Comparison of ENCODE assay signal across 29 cellular contexts in genomic region chr13:93368296-93368695, GRCh38.
"Had no signal": no experiment of that assay in that cellular context is flagged by ENCODE, and none has a peak within 500 bp of the region (broad histone marks: within the 10 kb centered on the region; RNA-seq: fewer than 3 reads in every experiment).

No MANE protein-coding gene starts in this region.

- H3K27me3 ChIP-seq: stomach, suprapubic skin, testis, thyroid gland, tibial artery, tibial nerve, transverse colon, upper lobe of left lung, upper lobe of right lung, uterus, vagina had no signal

- H3K9me3 ChIP-seq: stomach, suprapubic skin, testis, thoracic aorta, thyroid gland, tibial artery, tibial nerve, transverse colon, upper lobe of left lung, upper lobe of right lung, uterus, vagina had no signal

- DNase-seq: stimulated activated CD4-positive, alpha-beta T cell treated with anti-CD3 and anti-CD28 coated beads, Interleukin-2, amount 100 ng/mL, for 48 hours; stimulated activated CD4-positive, alpha-beta T cell treated with anti-CD3 and anti-CD28 coated beads, Interleukin-4, amount 100 ng/mL, for 1 hour; stimulated activated CD4-positive, alpha-beta T cell treated with anti-CD3 and anti-CD28 coated beads, Interleukin-4, amount 100 ng/mL, for 24 hours; stimulated activated CD4-positive, alpha-beta T cell treated with anti-CD3 and anti-CD28 coated beads, Interleukin-4, amount 100 ng/mL, for 4 hours; stimulated activated CD8-positive, alpha-beta memory T cell treated with anti-CD3 and anti-CD28 coated beads, Interleukin-4, amount 100 ng/mL, for 48 hours; stimulated activated naive B cell treated with anti-CD40 and anti-IgM and Interleukin-4, amounts not matched to agents 10 μg/mL and 1 μg/mL and 100 μg/mL, for 72 hours; stimulated activated naive CD4-positive, alpha-beta T cell; stimulated activated naive CD4-positive, alpha-beta T cell treated with Interleukin-2 at 50 U/mL for 16 hours; stimulated activated naive CD8-positive, alpha-beta T cell treated with anti-CD3 and anti-CD28 coated beads, Interleukin-15, amount 100 ng/mL, for 72 hours; stimulated activated naive CD8-positive, alpha-beta T cell treated with anti-CD3 and anti-CD28 coated beads, Interleukin-15, Interleukin-2, amounts not matched to agents 100 U/mL and 50 U/mL, for 24 hours; stomach; substantia nigra; testis; thyroid gland; tibial artery; transverse colon; trophoblast cell; upper lobe of left lung; upper lobe of right lung; uterus had no signal

- H3K36me3 ChIP-seq: stomach, suprapubic skin, thoracic aorta, thyroid gland, tibial artery, tibial nerve, transverse colon, upper lobe of left lung, upper lobe of right lung, uterus, vagina had no signal

- H3K27me3 Mint-ChIP-seq: stimulated activated memory B cell treated with anti-CD40 and anti-IgM and Interleukin-4, amounts not matched to agents 10 μg/mL and 1 μg/mL and 100 μg/mL, for 72 hours; stimulated activated naive B cell treated with anti-CD40 and anti-IgM and Interleukin-4, amounts not matched to agents 10 μg/mL and 1 μg/mL and 100 μg/mL, for 72 hours; stimulated activated naive CD8-positive, alpha-beta T cell treated with anti-CD3 and anti-CD28 coated beads, Interleukin-15, amount 100 ng/mL, for 72 hours; type B pancreatic cell had no signal

- FAIRE-seq: urothelium cell line had no signal

- H3K4me3 ChIP-seq: stomach, suprapubic skin, testis, thoracic aorta, thyroid gland, tibial artery, tibial nerve, transverse colon, upper lobe of left lung, upper lobe of right lung, uterus, vagina had no signal

- H3K27ac Mint-ChIP-seq: stimulated activated effector memory CD8-positive, alpha-beta T cell treated with anti-CD3 and anti-CD28 coated beads, Interleukin-12 subunit alpha, Interleukin-12 subunit beta, amount 100 ng/mL, for 72 hours; stimulated activated memory B cell treated with anti-CD40 and anti-IgM and Interleukin-4, amounts not matched to agents 10 μg/mL and 1 μg/mL and 100 μg/mL, for 72 hours; stimulated activated naive B cell treated with anti-CD40 and anti-IgM and Interleukin-4, amounts not matched to agents 10 μg/mL and 1 μg/mL and 100 μg/mL, for 72 hours; stimulated activated naive CD8-positive, alpha-beta T cell treated with anti-CD3 and anti-CD28 coated beads, Interleukin-15, amount 100 ng/mL, for 72 hours; stimulated activated naive CD8-positive, alpha-beta T cell treated with anti-CD3 and anti-CD28 coated beads, Interleukin-15, Interleukin-2, amounts not matched to agents 100 ng/mL and 50 ng/mL, for 24 hours; type B pancreatic cell had no signal

- H3K9me3 Mint-ChIP-seq: stimulated activated naive CD8-positive, alpha-beta T cell treated with anti-CD3 and anti-CD28 coated beads, Interleukin-15, amount 100 ng/mL, for 72 hours; type B pancreatic cell had no signal

- H3K4me1 Mint-ChIP-seq: stimulated activated effector memory CD8-positive, alpha-beta T cell treated with anti-CD3 and anti-CD28 coated beads, Interleukin-12 subunit alpha, Interleukin-12 subunit beta, amount 100 ng/mL, for 72 hours; stimulated activated memory B cell treated with anti-CD40 and anti-IgM and Interleukin-4, amounts not matched to agents 10 μg/mL and 1 μg/mL and 100 μg/mL, for 72 hours; stimulated activated naive B cell treated with anti-CD40 and anti-IgM and Interleukin-4, amounts not matched to agents 10 μg/mL and 1 μg/mL and 100 μg/mL, for 72 hours; stimulated activated naive CD8-positive, alpha-beta T cell treated with anti-CD3 and anti-CD28 coated beads, Interleukin-15, amount 100 ng/mL, for 72 hours had no signal

- ATAC-seq: stimulated activated effector memory CD8-positive, alpha-beta T cell treated with anti-CD3 and anti-CD28 coated beads, Interleukin-12 subunit alpha, Interleukin-12 subunit beta, amount 100 ng/mL, for 72 hours; stimulated activated memory B cell treated with anti-CD40 and anti-IgM and Interleukin-4, amounts not matched to agents 10 μg/mL and 1 μg/mL and 100 μg/mL, for 72 hours; stimulated activated naive B cell treated with anti-CD40 and anti-IgM and Interleukin-4, amounts not matched to agents 10 μg/mL and 1 μg/mL and 100 μg/mL, for 72 hours; stimulated activated naive CD8-positive, alpha-beta T cell treated with anti-CD3 and anti-CD28 coated beads, Interleukin-15, amount 100 ng/mL, for 72 hours; stimulated activated naive CD8-positive, alpha-beta T cell treated with anti-CD3 and anti-CD28 coated beads, Interleukin-15, Interleukin-2, amounts not matched to agents 100 U/mL and 50 U/mL, for 24 hours; upper lobe of right lung had no signal

- H3K27ac ChIP-seq: stomach, suprapubic skin, testis, thoracic aorta, thyroid gland, tibial artery, tibial nerve, transverse colon, upper lobe of left lung, upper lobe of right lung, uterus, vagina had no signal

- H3K4me3 Mint-ChIP-seq: stimulated activated effector memory CD8-positive, alpha-beta T cell treated with anti-CD3 and anti-CD28 coated beads, Interleukin-12 subunit alpha, Interleukin-12 subunit beta, amount 100 ng/mL, for 72 hours; stimulated activated memory B cell treated with anti-CD40 and anti-IgM and Interleukin-4, amounts not matched to agents 10 μg/mL and 1 μg/mL and 100 μg/mL, for 72 hours; stimulated activated naive B cell treated with anti-CD40 and anti-IgM and Interleukin-4, amounts not matched to agents 10 μg/mL and 1 μg/mL and 100 μg/mL, for 72 hours; stimulated activated naive CD8-positive, alpha-beta T cell treated with anti-CD3 and anti-CD28 coated beads, Interleukin-15, amount 100 ng/mL, for 72 hours; stimulated activated naive CD8-positive, alpha-beta T cell treated with anti-CD3 and anti-CD28 coated beads, Interleukin-15, Interleukin-2, amounts not matched to agents 100 ng/mL and 50 ng/mL, for 24 hours; type B pancreatic cell had no signal

- H3K4me1 ChIP-seq: stomach, suprapubic skin, testis, thyroid gland, tibial artery, tibial nerve, transverse colon, upper lobe of left lung, upper lobe of right lung, uterus, vagina had no signal

- H3K36me3 Mint-ChIP-seq: stimulated activated effector memory CD8-positive, alpha-beta T cell treated with anti-CD3 and anti-CD28 coated beads, Interleukin-12 subunit alpha, Interleukin-12 subunit beta, amount 100 ng/mL, for 72 hours; stimulated activated memory B cell treated with anti-CD40 and anti-IgM and Interleukin-4, amounts not matched to agents 10 μg/mL and 1 μg/mL and 100 μg/mL, for 72 hours; stimulated activated naive B cell treated with anti-CD40 and anti-IgM and Interleukin-4, amounts not matched to agents 10 μg/mL and 1 μg/mL and 100 μg/mL, for 72 hours; type B pancreatic cell had no signal
